In genomic region chr7:41809081-41809480, GRCh38 we compare ENCODE assay signal across 21 cellular contexts.
"Had no signal": no experiment of that assay in that cellular context is flagged by ENCODE, and none has a peak within 500 bp of the region (broad histone marks: within the 10 kb centered on the region; RNA-seq: fewer than 3 reads in every experiment).

No MANE protein-coding gene starts in this region.

- H3K4me3 ChIP-seq: coronary artery, dorsolateral prefrontal cortex, gastroesophageal sphincter, left ventricle myocardium inferior, lower lobe of right lung, right atrium auricular region, sigmoid colon, skin epidermis, stomach, thoracic aorta, transverse colon had no signal

- DNase-seq: dorsolateral prefrontal cortex; effector CD8-positive, alpha-beta T cell; glutamatergic neuron; kidney; left cardiac atrium; left ventricle myocardium inferior; natural killer cell; posterior cingulate gyrus; sigmoid colon; stimulated activated CD4-positive, alpha-beta T cell treated with anti-CD3 and anti-CD28 coated beads, Interleukin-12 subunit alpha, Interleukin-12 subunit beta, amount 100 ng/mL, for 4 hours; stimulated activated naive CD4-positive, alpha-beta T cell; stomach; substantia nigra; transverse colon had no signal

- H3K36me3 ChIP-seq: gastroesophageal sphincter, left ventricle myocardium inferior, lower lobe of right lung, right atrium auricular region, sigmoid colon, stomach, thoracic aorta, transverse colon had no signal

- H3K4me1 ChIP-seq: gastroesophageal sphincter, left ventricle myocardium inferior, lower lobe of right lung, right atrium auricular region, sigmoid colon, stomach, transverse colon had no signal

- H3K27me3 ChIP-seq: dorsolateral prefrontal cortex, gastroesophageal sphincter, right atrium auricular region, sigmoid colon, stomach, transverse colon had no signal

- H3K27ac ChIP-seq: coronary artery, dorsolateral prefrontal cortex, gastroesophageal sphincter, left ventricle myocardium inferior, right atrium auricular region, sigmoid colon, skin epidermis, stomach, thoracic aorta, transverse colon had no signal

- H3K9me3 ChIP-seq: gastroesophageal sphincter, left ventricle myocardium inferior, lower lobe of right lung, right atrium auricular region, sigmoid colon, thoracic aorta, transverse colon had no signal

- FAIRE-seq: endometrium, kidney had no signal
